In the genomic region with DNA sequence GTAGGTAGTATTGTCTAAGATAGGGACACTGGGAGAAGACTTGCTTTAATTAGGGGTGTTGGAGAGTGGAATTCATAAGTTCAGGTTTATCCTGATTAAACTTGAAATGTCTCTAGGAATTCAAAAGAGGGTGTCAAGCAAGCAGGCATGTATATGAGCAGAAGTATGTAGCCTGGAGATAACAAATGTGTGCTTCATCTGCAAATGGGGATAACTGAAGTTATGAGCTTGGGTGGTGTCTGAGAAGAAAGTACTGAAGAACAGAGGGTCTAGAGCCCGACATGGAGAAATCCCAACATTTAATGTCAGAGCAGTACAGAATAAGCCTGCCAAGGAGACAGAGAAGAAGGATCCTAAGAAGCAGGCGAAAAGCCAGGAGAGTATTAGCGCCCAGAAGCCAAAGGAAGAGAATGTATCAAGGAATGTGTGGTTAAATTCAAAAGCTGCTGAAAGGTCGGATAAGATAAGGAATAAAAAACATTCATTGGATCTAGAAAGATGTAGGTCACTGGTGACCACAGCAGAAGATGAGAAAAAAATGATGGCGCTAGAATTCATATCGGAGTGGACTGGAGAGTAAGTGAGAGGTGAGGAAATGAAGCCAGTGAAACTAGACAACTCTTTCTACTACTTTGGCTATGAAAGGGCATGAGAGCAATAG, we compare ENCODE assay signal across 26 cellular contexts.
DNase-seq lines count a peak whose midpoint lies in the region; ATAC-seq and TF ChIP-seq lines count a peak whose summit lies in the region.
"Had no signal": no experiment of that assay in that cellular context is flagged by ENCODE, and none has a peak within 500 bp of the region (broad histone marks: within the 10 kb centered on the region; RNA-seq: fewer than 3 reads in every experiment).

No MANE protein-coding gene starts in this region.

- H3K9me2 ChIP-seq in OCI-LY7 (ENCODE audit: insufficient read depth, low read length): no peaks in the 10 kb centered on the region

- H4K20me1 ChIP-seq in OCI-LY7 (ENCODE audit: insufficient read depth, low read length): no peaks in the 10 kb centered on the region

- H3K27ac ChIP-seq in left ventricle myocardium inferior (replicated peaks): peak overlapping the region; percentile 71
- H3K27ac ChIP-seq in OCI-LY7 (ENCODE audit: low read depth, low read length, poor library complexity, severe bottlenecking): no peak overlapping the region
- H3K27ac ChIP-seq: left lung, RWPE1, upper lobe of left lung had no signal

- no TSS peak for BruUV-seq in OCI-LY7 (replicated peaks; lab: Mats Ljungman, UMichigan)

- no peak for ATAC-seq in GM19452 (IDR thresholded peaks at IDR 0.05; ENCODE audit: unreplicated experiment)
- ATAC-seq in GM19328 (IDR thresholded peaks at IDR 0.05; ENCODE audit: unreplicated experiment): no peak
- ATAC-seq: left lung; naive thymus-derived CD4-positive, alpha-beta T cell; stimulated activated memory B cell treated with anti-CD40 and anti-IgM and Interleukin-4, amounts not matched to agents 10 μg/mL and 1 μg/mL and 100 μg/mL, for 72 hours had no signal

- H3K36me3 ChIP-seq in left ventricle myocardium inferior (no peaks in the 10 kb centered on the region), OCI-LY7 (ENCODE audit: insufficient read depth, low read length) (no peaks in the 10 kb centered on the region)
- H3K36me3 ChIP-seq: left lung, prostate gland, upper lobe of left lung had no signal

- H3K9me3 ChIP-seq in left ventricle myocardium inferior (replicated peaks) (no peaks in the 10 kb centered on the region), OCI-LY7 (ENCODE audit: low read length) (no peaks in the 10 kb centered on the region)
- H3K9me3 ChIP-seq: left lung, prostate gland, upper lobe of left lung had no signal

- TF ChIP-seq CTCF in left ventricle myocardium inferior (IDR thresholded peaks at IDR 0.05; ENCODE audit: borderline replicate concordance): no peak
- no peak for TF ChIP-seq CTCF in retinal pigment epithelial cell (conservative IDR thresholded peaks at IDR 0.05; ENCODE audit: low read depth, low read length)
- TF ChIP-seq CTCF in OCI-LY7 (conservative IDR thresholded peaks at IDR 0.05; ENCODE audit: low read length): no peak

- no peaks in the 10 kb centered on the region for H3K79me2 ChIP-seq in OCI-LY7 (ENCODE audit: insufficient read depth, low read depth, low read length)

- DNase-seq in NCI-H226: peak; percentile 82
- peak; percentile 61 for DNase-seq in astrocyte of the hippocampus (ENCODE audit: low read depth, low spot score)
- no peak for DNase-seq in left ventricle myocardium inferior
- DNase-seq in retinal pigment epithelial cell (ENCODE audit: low read depth): peak; percentile 29
- no peak for DNase-seq in activated gamma-delta T cell (lab: John Stamatoyannopoulos, UW)
- DNase-seq in OCI-LY7 (ENCODE audit: low spot score): no peak
- DNase-seq: activated CD4-positive, alpha-beta memory T cell treated with anti-CD3 and anti-CD28 coated beads, Interleukin-2, amount 10 ng/mL, durations not matched to agents 7 days and 5 days; activated CD4-positive, alpha-beta T cell treated with anti-CD3 and anti-CD28 coated beads for 1 hour; activated CD8-positive, alpha-beta memory T cell treated with anti-CD3 and anti-CD28 coated beads, Interleukin-2, amount 50 U/mL, for 4 hours; activated naive CD4-positive, alpha-beta T cell treated with Interleukin-2 at 50 U/mL for 16 hours; CD8-positive, alpha-beta memory T cell; H9; immature natural killer cell; left lung; midbrain; naive thymus-derived CD4-positive, alpha-beta T cell; NCI-H1694 treated with DMSO at 0.1 percent for 48 hours; NCI-H510A treated with DMSO at 0.1 percent for 48 hours; occipital lobe; upper lobe of left lung had no signal

- CTCF ChIA-PET in OCI-LY7 (lab: Charles Lee; ENCODE audit: unreplicated experiment): no interaction called here

- no peaks in the 10 kb centered on the region for H3K27me3 ChIP-seq in left ventricle myocardium inferior (ENCODE audit: low read depth)
- H3K27me3 ChIP-seq: left lung, upper lobe of left lung had no signal

- H3K4me3 ChIP-seq in left ventricle myocardium inferior: no peak overlapping the region
- H3K4me3 ChIP-seq in retinal pigment epithelial cell (ENCODE audit: low read length): no peak overlapping the region
- H3K4me3 ChIP-seq in OCI-LY7 (ENCODE audit: low read depth, low read length, poor library complexity, severe bottlenecking): no peak overlapping the region
- H3K4me3 ChIP-seq: GM12878, left lung, prostate gland, upper lobe of left lung had no signal

- intact Hi-C loops in left ventricle myocardium inferior (cut with micrococcal nuclease) (no loop called here), OCI-LY7 (cut with micrococcal nuclease; ENCODE audit: unreplicated experiment) (no loop called here)

- no peak overlapping the region for H3K4me2 ChIP-seq in OCI-LY7 (ENCODE audit: low read length)

- H3K4me1 ChIP-seq in left ventricle myocardium inferior (peaks cover 46% of the 10 kb centered on the region), OCI-LY7 (ENCODE audit: insufficient read depth, low read length, poor library complexity, severe bottlenecking) (no peaks in the 10 kb centered on the region)
- H3K4me1 ChIP-seq: left lung, upper lobe of left lung had no signal

- POLR2A ChIA-PET in OCI-LY7 (lab: Charles Lee): no interaction called here

- H2AFZ ChIP-seq in OCI-LY7 (ENCODE audit: low read length): no peak overlapping the region

Comparison
In these comparisons a context has a peak if more than half of its experiments do, and no peak if none do; other contexts are left out.
1. DNase-seq: peak in NCI-H226 (single experiment), astrocyte of the hippocampus (single experiment) and retinal pigment epithelial cell (single experiment); none in left ventricle myocardium inferior (single experiment), activated gamma-delta T cell (single experiment) and OCI-LY7 (single experiment).